ENCODE assay signal across 15 cellular contexts in the genomic region with DNA sequence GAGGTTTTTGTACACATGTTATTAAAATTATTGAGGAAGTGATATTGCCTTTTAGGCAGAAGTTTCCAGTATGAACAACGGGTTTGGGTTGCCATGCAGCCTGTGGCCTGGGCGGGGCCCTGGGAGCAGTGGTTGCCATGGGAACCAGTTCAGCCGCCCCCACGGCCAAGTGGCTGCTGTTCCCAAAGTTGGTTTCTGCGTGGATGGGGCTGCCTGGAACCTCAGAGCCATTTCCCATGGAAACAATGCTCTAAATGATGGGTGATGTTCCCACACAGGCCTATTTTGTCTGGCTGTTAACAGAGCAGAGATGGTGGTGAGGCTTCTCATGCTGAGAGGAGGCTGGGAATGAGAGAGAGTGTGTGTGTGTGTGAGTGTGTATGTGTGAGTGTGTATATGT. TPM values are rescaled to one million over a fixed set of nuclear protein-coding genes. Genes with fewer than 3 reads are reported as not detected.
DNase-seq lines count a peak whose midpoint lies in the region; FAIRE-seq and TF ChIP-seq lines count a peak whose summit lies in the region.
"Had no signal": no experiment of that assay in that cellular context is flagged by ENCODE, and none has a peak within 500 bp of the region (broad histone marks: within the 10 kb centered on the region; RNA-seq: fewer than 3 reads in every experiment).

No MANE protein-coding gene starts in this region.

- H3K9ac ChIP-seq in endodermal cell (ENCODE audit: extremely low read depth, low read length, poor library complexity, severe bottlenecking): no peak overlapping the region

- 86% methylated on average over 2 to 5 of the region's 5 CpGs for WGBS in endodermal cell (ENCODE audit: insufficient coverage in 1 of 2, insufficient read length in 1 of 2), 2 experiments

- no peaks in the 10 kb centered on the region for H3K27me3 Mint-ChIP-seq in endodermal cell (ENCODE audit: insufficient read depth)

- H3K9me3 Mint-ChIP-seq in endodermal cell: peaks cover 2% of the 10 kb centered on the region

- H3K27ac ChIP-seq in substantia nigra (ENCODE audit: low read depth, low read length, poor library complexity, severe bottlenecking) (peak overlapping the region; percentile 66), endodermal cell (ENCODE audit: low read depth, low read length) (no peak overlapping the region)
- H3K27ac ChIP-seq: 22Rv1 had no signal

- no peaks in the 10 kb centered on the region for H3K4me1 Mint-ChIP-seq in endodermal cell

- H3K4me1 ChIP-seq in endodermal cell (ENCODE audit: control insufficient read depth, insufficient read depth, low read length): no peaks in the 10 kb centered on the region

- no peak for TF ChIP-seq CTCF in endodermal cell (conservative IDR thresholded peaks at IDR 0.05)

- H3K36me3 ChIP-seq in endodermal cell (ENCODE audit: control insufficient read depth, insufficient read depth, low read length): no peaks in the 10 kb centered on the region

- H3K4me3 Mint-ChIP-seq in endodermal cell: no peak overlapping the region

- peak; percentile 65 for DNase-seq in DMS 273 (lab: John Stamatoyannopoulos, UW; ENCODE audit: unreplicated experiment)
- no peak for DNase-seq in DMS 273 treated with DMSO at 0.1 percent for 48 hours (lab: John Stamatoyannopoulos, UW)
- DNase-seq in astrocyte of the hippocampus (ENCODE audit: low read depth, low spot score): peak; percentile 19
- DNase-seq in iris pigment epithelial cell (ENCODE audit: low read depth): peak; percentile 12
- DNase-seq in substantia nigra (lab: John Stamatoyannopoulos, UW): peak in 33 of 49 donors; percentile 5 to 77 (median 49)
- no peak for DNase-seq in kidney tubule cell (ENCODE audit: low spot score)
- no peak for DNase-seq in endodermal cell
- no peak for DNase-seq in RCC 7860 (ENCODE audit: low spot score)
- DNase-seq: activated gamma-delta T cell treated with Interleukin-2 at 50 U/mL for 16 hours, mammary epithelial cell, NCI-H82, T-helper 9 cell had no signal

- no peak overlapping the region for H3K4me3 ChIP-seq in endodermal cell (ENCODE audit: low read length)

- no peak overlapping the region for H3K27ac Mint-ChIP-seq in endodermal cell

- H3K9me3 ChIP-seq in endodermal cell (ENCODE audit: control insufficient read depth, low read length): no peaks in the 10 kb centered on the region

- no peaks in the 10 kb centered on the region for H3K36me3 Mint-ChIP-seq in endodermal cell (ENCODE audit: low read depth)

- FAIRE-seq in RCC 7860 (lab: Jason Lieb, UNC): no peak
- FAIRE-seq: endothelial cell of umbilical vein had no signal

- H3K27me3 ChIP-seq in endodermal cell (ENCODE audit: control insufficient read depth, insufficient read depth, low read length, poor library complexity, severe bottlenecking): no peaks in the 10 kb centered on the region

RNA-seq across cellular contexts. Expression of gene MRAS, which starts 19.5 kb away (rescaled TPM):
- 10 to 100 TPM; 12.8 to 16.1 TPM for total RNA-seq in endodermal cell
- 24.2 TPM for polyA plus RNA-seq in endodermal cell (2013, experiment 1 of 2)
- polyA plus RNA-seq in endodermal cell (2013, experiment 2 of 2): 24.6 TPM

RNA-seq across cellular contexts. Expression of gene NME9, which starts 38.3 kb away (rescaled TPM):
- 1 to 10 TPM in 1 of 2 donors, under 1 TPM in 1; 0.40 to 1.3 TPM for total RNA-seq in endodermal cell
- 0.68 TPM for polyA plus RNA-seq in endodermal cell (2013, experiment 1 of 2)
- 0.83 TPM for polyA plus RNA-seq in endodermal cell (2013, experiment 2 of 2)
- total RNA-seq: endothelial cell of umbilical vein, HT1080 had no signal
- polyA plus RNA-seq: mammary epithelial cell had no signal

Comparison
In these comparisons a context has a peak if more than half of its experiments do, and no peak if none do; other contexts are left out.
1. DNase-seq: peak in DMS 273 (single experiment), astrocyte of the hippocampus (single experiment), iris pigment epithelial cell (single experiment) and substantia nigra (33 of 49); none in DMS 273 treated with DMSO at 0.1 percent for 48 hours (single experiment), kidney tubule cell (single experiment), endodermal cell (single experiment) and RCC 7860 (single experiment).